Comparison of ENCODE assay signal across 20 cellular contexts in the genomic region with DNA sequence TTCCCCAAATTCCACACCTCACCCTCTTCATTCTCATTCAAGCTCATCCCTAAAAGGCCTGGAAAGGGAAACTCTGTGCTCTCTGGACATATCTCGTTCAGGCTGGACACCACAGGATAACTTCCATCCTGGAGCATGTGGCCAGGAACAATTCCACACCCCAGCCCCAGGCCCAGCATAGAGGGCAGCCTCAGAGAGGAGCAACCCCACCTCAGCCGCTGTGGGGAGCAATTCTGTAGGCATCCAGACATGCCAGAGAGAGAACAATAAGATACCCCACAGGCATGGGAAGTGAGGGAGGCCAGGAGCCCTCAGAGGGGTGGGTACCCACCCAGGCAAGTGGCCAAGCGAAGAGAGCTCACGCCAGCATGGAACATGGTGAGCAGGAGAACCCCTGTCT.
"Had no signal": no experiment of that assay in that cellular context is flagged by ENCODE, and none has a peak within 500 bp of the region (broad histone marks: within the 10 kb centered on the region; RNA-seq: fewer than 3 reads in every experiment).

No MANE protein-coding gene starts in this region.

- H3K9me3 ChIP-seq: colonic mucosa, gastrocnemius medialis, heart left ventricle, left ventricle myocardium inferior, stomach had no signal

- H3K4me1 Mint-ChIP-seq: naive B cell had no signal

- H3K27ac Mint-ChIP-seq: activated CD4-positive, alpha-beta memory T cell treated with anti-CD3 and anti-CD28 coated beads for 36 hours; activated naive CD8-positive, alpha-beta T cell; naive B cell had no signal

- ATAC-seq: gastrocnemius medialis, heart left ventricle had no signal

- H3K4me3 ChIP-seq: cardiac muscle cell, colonic mucosa, gastrocnemius medialis, heart left ventricle, left ventricle myocardium inferior, skin epidermis, stomach had no signal

- H3K4me1 ChIP-seq: colonic mucosa, gastrocnemius medialis, left ventricle myocardium inferior had no signal

- H3K9me3 Mint-ChIP-seq: activated CD4-positive, alpha-beta memory T cell treated with anti-CD3 and anti-CD28 coated beads for 36 hours had no signal

- H3K36me3 ChIP-seq: colonic mucosa, gastrocnemius medialis, WERI-Rb-1 had no signal

- H3K27ac ChIP-seq: cardiac muscle cell, colonic mucosa, gastrocnemius medialis, left ventricle myocardium inferior, stomach, WERI-Rb-1 had no signal

- H3K4me3 Mint-ChIP-seq: activated CD4-positive, alpha-beta memory T cell treated with anti-CD3 and anti-CD28 coated beads for 36 hours; activated naive CD8-positive, alpha-beta T cell; naive B cell had no signal

- H3K36me3 Mint-ChIP-seq: activated CD4-positive, alpha-beta memory T cell treated with anti-CD3 and anti-CD28 coated beads for 36 hours; activated naive CD8-positive, alpha-beta T cell; naive B cell had no signal

- H3K27me3 ChIP-seq: cardiac muscle cell, colonic mucosa, gastrocnemius medialis, heart left ventricle, stomach had no signal

- DNase-seq: activated CD4-positive, alpha-beta memory T cell treated with anti-CD3 and anti-CD28 coated beads for 36 hours; activated T-cell treated with anti-CD3 and anti-CD28 coated beads for 4 hours; amniotic stem cell; colonic mucosa; erythroblast; gastrocnemius medialis; heart left ventricle; kidney glomerular epithelial cell; left ventricle myocardium inferior; mammary epithelial cell; naive B cell; retina; stimulated activated CD4-positive, alpha-beta T cell treated with anti-CD3 and anti-CD28 coated beads, Interleukin-15, amount 100 ng/mL, for 24 hours; stimulated activated CD4-positive, alpha-beta T cell treated with anti-CD3 and anti-CD28 coated beads, Interleukin-2, amount 100 ng/mL, for 48 hours; stomach; trophoblast cell; WERI-Rb-1 had no signal
